10 cellular contexts compared by ENCODE assay signal in the genomic region with DNA sequence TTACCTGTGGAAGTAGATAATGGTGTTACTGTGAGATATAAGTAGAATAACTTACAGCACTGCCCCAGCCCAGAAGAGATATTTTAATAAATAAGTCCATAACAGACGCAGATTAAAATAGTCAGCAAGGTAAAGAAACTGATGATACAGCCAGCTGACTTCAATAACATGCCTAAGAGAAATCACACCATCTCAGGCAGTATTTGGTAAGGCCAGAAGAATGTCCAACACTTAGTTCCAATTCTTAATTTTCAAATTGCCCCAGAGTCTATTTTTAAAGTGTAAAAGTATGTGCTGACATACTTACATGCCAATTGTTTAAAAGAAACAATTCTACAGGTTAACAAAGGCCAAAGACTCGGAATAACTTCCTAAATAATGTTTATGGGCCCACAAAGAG. TPM values are rescaled to one million over a fixed set of nuclear protein-coding genes. Genes with fewer than 3 reads are reported as not detected.
DNase-seq lines count a peak whose midpoint lies in the region; ATAC-seq and TF ChIP-seq lines count a peak whose summit lies in the region.
"Had no signal": no experiment of that assay in that cellular context is flagged by ENCODE, and none has a peak within 500 bp of the region (broad histone marks: within the 10 kb centered on the region; RNA-seq: fewer than 3 reads in every experiment).

No MANE protein-coding gene starts in this region.

- H3K4me1 ChIP-seq in right atrium auricular region (peaks cover 0 to 18% of the 10 kb centered on the region in 2 donors), mucosa of rectum (ENCODE audit: control insufficient read depth in 2 of 2, insufficient read depth in 2 of 2, low read length in 2 of 2) (peaks cover 0 to 5% of the 10 kb centered on the region in 2 donors), vagina (peaks cover 46% of the 10 kb centered on the region)

- H3K27me3 ChIP-seq in right atrium auricular region (no peaks in the 10 kb centered on the region), brain microvascular endothelial cell (replicated peaks) (no peaks in the 10 kb centered on the region), mucosa of rectum (ENCODE audit: control insufficient read depth in 2 of 2, insufficient read depth in 2 of 2, low read length in 2 of 2) (peaks cover 0 to 2% of the 10 kb centered on the region in 2 donors), vagina (no peaks in the 10 kb centered on the region)

- H3K36me3 ChIP-seq in right atrium auricular region = no peaks in the 10 kb centered on the region
- no peaks in the 10 kb centered on the region for H3K36me3 ChIP-seq in brain microvascular endothelial cell (replicated peaks)
- H3K36me3 ChIP-seq in mucosa of rectum (ENCODE audit: control insufficient read depth in 2 of 2, insufficient read depth in 2 of 2, low read length in 2 of 2) = no peaks in the 10 kb centered on the region
- no peaks in the 10 kb centered on the region for H3K36me3 ChIP-seq in vagina

- H3K27ac ChIP-seq in right atrium auricular region (peak overlapping the region; percentile 87 to 95), brain microvascular endothelial cell (peak overlapping the region; percentile 86), mucosa of rectum (ENCODE audit: low read depth in 2 of 2, low read length in 2 of 2) (peak overlapping the region; percentile 80 to 83), vagina (peak overlapping the region; percentile 93)

- no peak for DNase-seq in right atrium auricular region (ENCODE audit: low spot score)
- no peak for DNase-seq in left cardiac atrium
- no peak for DNase-seq in brain microvascular endothelial cell
- DNase-seq in vagina (ENCODE audit: extremely low spot score in 2 of 2) = no peak
- DNase-seq in effector CD4-positive, alpha-beta T cell = no peak
- DNase-seq: activated naive CD4-positive, alpha-beta T cell treated with anti-CD3 and anti-CD28 coated beads, Interleukin-2, amount 50 U/mL, for 16 hours; stimulated activated naive CD8-positive, alpha-beta T cell treated with anti-CD3 and anti-CD28 coated beads, Interleukin-15, amount 100 ng/mL, for 72 hours had no signal

- no peak for TF ChIP-seq CTCF in right atrium auricular region (IDR thresholded peaks at IDR 0.05)
- TF ChIP-seq CTCF in brain microvascular endothelial cell (IDR thresholded peaks at IDR 0.05; ENCODE audit: low read depth, low read length, missing control alignments) = no peak
- no peak for TF ChIP-seq CTCF in vagina (IDR thresholded peaks at IDR 0.05)

- H3K9me3 ChIP-seq in right atrium auricular region (no peaks in the 10 kb centered on the region), mucosa of rectum (ENCODE audit: control insufficient read depth in 2 of 2, low read length in 2 of 2) (no peaks in the 10 kb centered on the region), vagina (no peaks in the 10 kb centered on the region)

- ATAC-seq in left cardiac atrium = no peak
- ATAC-seq in GM21737 (IDR thresholded peaks at IDR 0.05; ENCODE audit: unreplicated experiment) = no peak
- ATAC-seq in HG02759 (IDR thresholded peaks at IDR 0.05; ENCODE audit: unreplicated experiment) = no peak
- ATAC-seq: stimulated activated naive CD8-positive, alpha-beta T cell treated with anti-CD3 and anti-CD28 coated beads, Interleukin-15, amount 100 ng/mL, for 72 hours had no signal

- intact Hi-C loops in left cardiac atrium (cut with DNase I) (no loop called here), vagina (cut with DNase I) (no loop called here)

- peak overlapping the region; percentile 70 to 73 for H3K4me3 ChIP-seq in right atrium auricular region
- H3K4me3 ChIP-seq in brain microvascular endothelial cell (ENCODE audit: low read depth, low read length) = peak overlapping the region; percentile 82
- peak overlapping the region in 1 of 2 donors; percentile 74 for H3K4me3 ChIP-seq in mucosa of rectum (ENCODE audit: low read length in 2 of 2)
- peak overlapping the region; percentile 65 to 87 for H3K4me3 ChIP-seq in vagina

- no peak for TF ChIP-seq POLR2A in vagina (IDR thresholded peaks at IDR 0.05)

- peak overlapping the region in 1 of 2 donors; percentile 28 for H3K9ac ChIP-seq in mucosa of rectum (ENCODE audit: low read depth in 1 of 2, low read length in 2 of 2)

- in situ Hi-C loops in brain microvascular endothelial cell (cut with HindIII; ENCODE audit: low pct_ligation_motif_present, low sequenced_read_pairs) = no loop called here

RNA-seq across cellular contexts. Expression of gene GNB4, which starts 1.6 kb away (rescaled TPM):
- total RNA-seq in right atrium auricular region (10 to 100 TPM; 11.7 to 36.0 TPM), left cardiac atrium (10 to 100 TPM; 17.0 to 41.2 TPM), vagina (23.3 TPM)
